In the genomic region with DNA sequence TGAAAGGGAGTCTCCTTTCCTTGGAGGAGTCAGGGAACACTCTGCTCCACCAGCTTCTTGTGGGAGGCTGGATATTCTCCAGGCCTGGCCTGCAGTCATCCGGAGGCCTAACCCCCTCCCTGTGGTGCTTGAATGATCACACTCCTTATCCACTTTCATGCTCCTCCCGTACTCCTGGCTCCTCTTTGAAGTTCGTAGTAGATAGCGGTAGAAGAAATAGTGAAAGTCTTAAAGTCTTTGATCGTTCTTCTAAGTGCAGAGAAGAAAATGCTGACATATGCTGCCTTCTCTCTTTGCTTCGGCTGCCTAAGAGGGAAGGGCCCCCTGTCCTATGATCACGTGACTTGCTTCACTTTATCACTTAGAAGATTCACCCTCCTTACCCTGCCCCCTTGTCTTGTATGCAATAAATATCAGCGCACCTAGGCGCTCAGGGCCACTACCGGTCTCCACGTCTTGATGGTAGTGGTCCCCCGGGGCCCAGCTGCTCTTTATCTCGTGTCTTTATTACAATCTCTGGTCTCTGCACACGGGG, we compare ENCODE assay signal across 6 cellular contexts. TPM values are rescaled to one million over a fixed set of nuclear protein-coding genes. Genes with fewer than 3 reads are reported as not detected.
A peak's percentile ranks its signal among the peaks of the same experiment; 100 is the strongest.
DNase-seq lines count a peak whose midpoint lies in the region; ATAC-seq and TF ChIP-seq lines count a peak whose summit lies in the region.
"Not testable (repeated sequence)": the region's sequence is repeated elsewhere in the genome, so short reads cannot be mapped to it uniquely, and the experiment has no call there.

No MANE protein-coding gene starts in this region.

- not testable (repeated sequence) for H2AFZ ChIP-seq in IMR-90 (replicated peaks; ENCODE audit: low read length, poor library complexity)

- not testable (repeated sequence) for TF ChIP-seq RAD21 in IMR-90 (IDR thresholded peaks at IDR 0.05; ENCODE audit: low read length)

- not testable (repeated sequence) for H2BK120ac ChIP-seq in IMR-90 (ENCODE audit: low read depth, low read length)

- H3K36me3 Mint-ChIP-seq in T-cell; activated naive CD8-positive, alpha-beta T cell; nephron progenitor cell (ENCODE audit: low read depth): not testable (repeated sequence)

- H3K56ac ChIP-seq in IMR-90 (ENCODE audit: extremely low read depth, insufficient read depth, low read length), result not testable (repeated sequence)

- H3K27ac ChIP-seq in IMR-90 (ENCODE audit: insufficient read depth, low read length); cardiac muscle cell: not testable (repeated sequence)
- peak overlapping the region; percentile 48 to 72 for H3K27ac ChIP-seq in uterus

- peak overlapping the region; percentile 48; the same call in 1 of the 2 replicates for H3K4me2 ChIP-seq in IMR-90 (ENCODE audit: low read depth, low read length)

- H3K9me3 Mint-ChIP-seq in T-cell; activated naive CD8-positive, alpha-beta T cell (ENCODE audit: low read depth); nephron progenitor cell: not testable (repeated sequence)

- not testable (repeated sequence) for DNase-seq in IMR-90; T-cell; cardiac muscle cell (ENCODE audit: low read depth in 1 of 2, low spot score in 1 of 2); nephron progenitor cell
- DNase-seq in uterus, result peak; percentile 59 to 64

- H2BK5ac ChIP-seq in IMR-90 (ENCODE audit: low read depth, low read length, poor library complexity, severe bottlenecking), result not testable (repeated sequence)

- not testable (repeated sequence) for H3K14ac ChIP-seq in IMR-90 (replicated peaks; ENCODE audit: low read depth, low read length)

- H3K27me3 ChIP-seq in IMR-90 (ENCODE audit: control insufficient read depth, insufficient read depth, low read length); cardiac muscle cell; uterus: not testable (repeated sequence)

- 69% methylated on average over 7 of the region's 14 CpGs; no CpG with 5 or more reads in 1 of the 2 experiments for WGBS in IMR-90 (ENCODE audit: extremely low coverage in 2 of 2, insufficient read length in 1 of 2), 2 experiments

- peak overlapping the region; percentile 84 to 89 (median 84) for H3K4me3 Mint-ChIP-seq in T-cell
- H3K4me3 Mint-ChIP-seq in activated naive CD8-positive, alpha-beta T cell, result peak overlapping the region; percentile 86
- peak overlapping the region; percentile 90 for H3K4me3 Mint-ChIP-seq in nephron progenitor cell

- not testable (repeated sequence) for TF ChIP-seq CTCF in IMR-90 (conservative IDR thresholded peaks at IDR 0.05; ENCODE audit: low read depth, low read length); cardiac muscle cell (IDR thresholded peaks at IDR 0.05; ENCODE audit: low read depth, low read length); nephron progenitor cell (IDR thresholded peaks at IDR 0.05); uterus (IDR thresholded peaks at IDR 0.05)

- not testable (repeated sequence) for H3K27me3 Mint-ChIP-seq in T-cell; activated naive CD8-positive, alpha-beta T cell; nephron progenitor cell (ENCODE audit: low read depth, poor library complexity)

- H2AK5ac ChIP-seq in IMR-90 (ENCODE audit: low read depth, low read length), result not testable (repeated sequence)

- H3K79me1 ChIP-seq in IMR-90 (ENCODE audit: low read depth in 1 of 2, low read length in 2 of 2), result peaks cover 4 to 19% of the 10 kb centered on the region in 2 experiments; a peak in 3 of 4 replicates

- H3K4me1 ChIP-seq in IMR-90 (ENCODE audit: control insufficient read depth, insufficient read depth, low read length), result peaks cover 20% of the 10 kb centered on the region
- peaks cover 31% of the 10 kb centered on the region for H3K4me1 ChIP-seq in cardiac muscle cell (ENCODE audit: low read depth)
- peaks cover 13 to 25% of the 10 kb centered on the region in 2 donors for H3K4me1 ChIP-seq in uterus

- H2BK20ac ChIP-seq in IMR-90 (ENCODE audit: low read depth, low read length), result not testable (repeated sequence)

- TF ChIP-seq POLR2A in IMR-90 (IDR thresholded peaks at IDR 0.05; ENCODE audit: low read depth, low read length); uterus (IDR thresholded peaks at IDR 0.05): not testable (repeated sequence)

- dilution Hi-C loops in IMR-90 (cut with HindIII; ENCODE audit: low sequenced_read_pairs, unreplicated experiment), result not testable (repeated sequence)

- H3K27ac Mint-ChIP-seq in T-cell, result peak overlapping the region; percentile 47 to 55
- not testable (repeated sequence) for H3K27ac Mint-ChIP-seq in activated naive CD8-positive, alpha-beta T cell
- peak overlapping the region; percentile 53 for H3K27ac Mint-ChIP-seq in nephron progenitor cell

- H4K20me1 ChIP-seq in IMR-90 (ENCODE audit: insufficient read depth, low read length), result peaks cover 30% of the 10 kb centered on the region

- not testable (repeated sequence) for H2AK9ac ChIP-seq in IMR-90 (replicated peaks; ENCODE audit: low read depth, low read length, poor library complexity)

- H3K18ac ChIP-seq in IMR-90 (ENCODE audit: low read depth, low read length), result not testable (repeated sequence)

- H2BK15ac ChIP-seq in IMR-90 (ENCODE audit: low read depth, low read length), result not testable (repeated sequence)

- POLR2A ChIA-PET in IMR-90 (lab: Charles Lee; ENCODE audit: unreplicated experiment); T-cell (lab: Charles Lee): not testable (repeated sequence)

- H3K4ac ChIP-seq in IMR-90 (ENCODE audit: low read depth, low read length), result not testable (repeated sequence)

- not testable (repeated sequence) for ATAC-seq in IMR-90 (ENCODE audit: low read depth); T-cell (replicated peaks in 1 of 4)

- in situ Hi-C loops in IMR-90 (cut with MboI; ENCODE audit: low sequenced_read_pairs), result not testable (repeated sequence)

- CTCF ChIA-PET in IMR-90 (lab: Yijun Ruan, JAX); T-cell (lab: Charles Lee): not testable (repeated sequence)

- H3K9ac ChIP-seq in IMR-90 (ENCODE audit: low read depth, low read length), result not testable (repeated sequence)

- not testable (repeated sequence) for H4K91ac ChIP-seq in IMR-90 (ENCODE audit: insufficient read depth, low read depth, low read length)

- H3K23ac ChIP-seq in IMR-90 (ENCODE audit: low read depth, low read length), result not testable (repeated sequence)

- H3K36me3 ChIP-seq in IMR-90 (ENCODE audit: control insufficient read depth, insufficient read depth, low read length); cardiac muscle cell; uterus: not testable (repeated sequence)

- not testable (repeated sequence) for H3K4me3 ChIP-seq in IMR-90 (ENCODE audit: insufficient read depth, low read depth, low read length)
- peak overlapping the region; percentile 50 for H3K4me3 ChIP-seq in cardiac muscle cell
- peak overlapping the region in 1 of 2 donors; percentile 55 for H3K4me3 ChIP-seq in uterus

- H3K4me1 Mint-ChIP-seq in T-cell (peaks cover 36 to 38% (median 36%) of the 10 kb centered on the region in 3 donors), nephron progenitor cell (peaks cover 60% of the 10 kb centered on the region)
- peaks cover 30% of the 10 kb centered on the region for H3K4me1 Mint-ChIP-seq in activated naive CD8-positive, alpha-beta T cell (ENCODE audit: low read depth)

- H3K9me1 ChIP-seq in IMR-90 (ENCODE audit: insufficient read depth, low read length), result peaks cover 11% of the 10 kb centered on the region; the same call in 1 of the 2 replicates

- intact Hi-C loops in IMR-90 (cut with micrococcal nuclease); uterus (cut with DNase I; ENCODE audit: low total_unique reads): not testable (repeated sequence)

- H4K8ac ChIP-seq in IMR-90 (ENCODE audit: low read depth in 2 of 2, low read length in 2 of 2), result not testable (repeated sequence)

- not testable (repeated sequence) for BruUV-seq in IMR-90 (replicated peaks; lab: Mats Ljungman, UMichigan)

- not testable (repeated sequence) for H4K5ac ChIP-seq in IMR-90 (ENCODE audit: low read depth, low read length)

- not testable (repeated sequence) for H3K9me3 ChIP-seq in IMR-90 (ENCODE audit: control insufficient read depth, insufficient read depth, low read length); cardiac muscle cell (ENCODE audit: low read depth); uterus

RNA-seq across cellular contexts. Expression of a gene that starts 2.2 kb away (rescaled TPM):
- total RNA-seq in IMR-90 (2012; rRNA removed) (10.9 and 12.2 TPM in 2 replicates), T-cell (10 to 100 TPM; 40.2 to 69.4 (median 66.3) TPM), cardiac muscle cell (36.4 and 48.0 TPM in 2 replicates), uterus (10 to 100 TPM in 3 of 4 donors, 1 to 10 TPM in 1; 5.0 to 45.8 (median 24.1) TPM)
- polyA plus RNA-seq in IMR-90 (2012; rRNA removed) (17.5 and 23.0 TPM in 2 replicates), cardiac muscle cell (17.8 and 22.8 TPM in 2 replicates)
- polyA plus RNA-seq in IMR-90 (2012; cell fraction: cytosol; rRNA removed), result 16.8 and 17.0 TPM in 2 replicates
- 34.6 and 53.2 TPM in 2 replicates for polyA plus RNA-seq in IMR-90 (2012; cell fraction: nucleus; rRNA removed; ENCODE audit: low replicate concordance)

RNA-seq across cellular contexts. Expression of a gene that starts 13.3 kb away (rescaled TPM):
- total RNA-seq in IMR-90 (2012; rRNA removed) (6.8 and 6.9 TPM in 2 replicates), T-cell (10 to 100 TPM; 23.2 to 68.4 (median 63.4) TPM), cardiac muscle cell (47.8 and 49.5 TPM in 2 replicates), uterus (10 to 100 TPM in 2 of 4 donors, 1 to 10 TPM in 1, under 1 TPM in 1; 0.59 to 13.1 (median 8.0) TPM)
- polyA plus RNA-seq in IMR-90 (2012; rRNA removed) (18.5 and 24.2 TPM in 2 replicates), cardiac muscle cell (49.6 and 66.7 TPM in 2 replicates)
- 22.9 and 28.1 TPM in 2 replicates for polyA plus RNA-seq in IMR-90 (2012; cell fraction: cytosol; rRNA removed)
- polyA plus RNA-seq in IMR-90 (2012; cell fraction: nucleus; rRNA removed; ENCODE audit: low replicate concordance), result 66.1 and 134 TPM in 2 replicates

RNA-seq across cellular contexts. Expression of a gene that starts 13.6 kb away (rescaled TPM):
- total RNA-seq in IMR-90 (2012; rRNA removed) (0.18 and 0.28 TPM in 2 replicates), T-cell (10 to 100 TPM in 1 of 5 donors, 1 to 10 TPM in 4; 5.1 to 13.4 (median 8.8) TPM), cardiac muscle cell (12.3 and 21.1 TPM in 2 replicates), uterus (1 to 10 TPM in 1 of 4 donors, under 1 TPM in 2, not detected in 1; 0.14 to 2.2 (median 0.51) TPM)
- polyA plus RNA-seq in IMR-90 (2012; rRNA removed) (1.3 and 2.5 TPM in 2 replicates), cardiac muscle cell (18.4 and 18.8 TPM in 2 replicates)
- 1.1 and 1.7 TPM in 2 replicates for polyA plus RNA-seq in IMR-90 (2012; cell fraction: cytosol; rRNA removed)
- 22.0 and 37.2 TPM in 2 replicates for polyA plus RNA-seq in IMR-90 (2012; cell fraction: nucleus; rRNA removed; ENCODE audit: low replicate concordance)

RNA-seq across cellular contexts. Expression of a gene that starts 36.8 kb away (rescaled TPM):
- total RNA-seq in IMR-90 (2012; rRNA removed) (0.28 and 0.36 TPM in 2 replicates), T-cell (1 to 10 TPM; 3.4 to 6.1 (median 5.6) TPM), cardiac muscle cell (2.6 and 4.5 TPM in 2 replicates), uterus (1 to 10 TPM in 2 of 4 donors, not detected in 2; 1.7 to 1.9 TPM)
- polyA plus RNA-seq in IMR-90 (2012; rRNA removed) (1.3 and 1.7 TPM in 2 replicates), cardiac muscle cell (2.5 and 3.4 TPM in 2 replicates)
- polyA plus RNA-seq in IMR-90 (2012; cell fraction: cytosol; rRNA removed), result 0.73 and 1.4 TPM in 2 replicates
- 5.4 and 11.7 TPM in 2 replicates for polyA plus RNA-seq in IMR-90 (2012; cell fraction: nucleus; rRNA removed; ENCODE audit: low replicate concordance)

RNA-seq across cellular contexts. Expression of a gene that starts 38.7 kb away (rescaled TPM):
- total RNA-seq in IMR-90 (2012; rRNA removed) (99.4 and 108 TPM in 2 replicates), T-cell (10 to 100 TPM; 27.6 to 53.4 (median 47.6) TPM), cardiac muscle cell (49.6 and 63.1 TPM in 2 replicates), uterus (10 to 100 TPM in 3 of 4 donors, 1 to 10 TPM in 1; 5.4 to 37.6 (median 23.8) TPM)
- polyA plus RNA-seq in IMR-90 (2012; rRNA removed) (123 and 154 TPM in 2 replicates), cardiac muscle cell (60.0 and 97.8 TPM in 2 replicates)
- 122 and 126 TPM in 2 replicates for polyA plus RNA-seq in IMR-90 (2012; cell fraction: cytosol; rRNA removed)
- polyA plus RNA-seq in IMR-90 (2012; cell fraction: nucleus; rRNA removed; ENCODE audit: low replicate concordance), result 101 and 217 TPM in 2 replicates
